ENCODE assay signal across 1 cellular context in the genomic region with DNA sequence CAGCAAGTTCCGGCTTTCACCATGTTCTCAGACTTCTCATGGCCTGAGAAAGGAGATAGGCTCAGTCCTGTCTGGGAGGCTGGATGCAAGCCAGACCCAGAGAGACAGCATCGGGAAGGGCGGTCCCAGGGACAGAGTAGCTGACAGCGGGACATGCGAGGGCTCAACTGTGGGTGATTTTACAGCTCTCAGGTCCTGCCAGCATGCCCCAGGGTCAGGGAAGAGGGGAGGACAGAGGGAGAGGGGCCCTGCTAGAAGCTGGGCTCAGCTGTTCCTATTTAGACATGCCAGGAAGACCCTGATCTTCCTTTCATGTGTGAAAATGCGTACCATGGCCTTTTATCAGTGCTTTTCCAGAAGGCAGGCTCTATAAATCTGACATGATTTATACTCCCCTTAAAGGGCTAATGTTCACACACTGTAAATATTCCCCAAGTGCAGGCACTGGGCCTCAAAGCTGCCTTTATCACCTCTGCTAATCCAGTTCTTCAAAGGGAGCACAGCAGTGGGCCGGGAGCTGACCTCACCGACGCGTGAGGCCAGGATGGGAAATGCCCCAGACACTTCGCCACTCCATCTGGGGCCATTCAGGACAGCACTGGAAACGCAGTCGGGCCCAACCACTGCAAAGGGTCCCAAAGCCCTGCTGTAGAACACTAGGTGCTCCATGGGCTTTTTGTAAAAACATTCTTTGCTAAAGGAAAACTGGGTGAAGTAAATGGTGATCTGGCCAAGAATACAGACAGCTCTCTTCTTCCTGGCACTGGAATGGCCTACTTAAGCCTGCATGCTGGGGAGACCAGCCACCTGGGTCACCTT.
A peak's percentile ranks its signal among the peaks of the same experiment; 100 is the strongest.
TF ChIP-seq lines count a peak whose summit lies in the region.

No MANE protein-coding gene starts in this region.

TF ChIP-seq in HEK293, 187 proteins besides CTCF, POLR2A, EP300 and RAD21 (continued from another document and continues in another):
- TF ChIP-seq PATZ1 (tag by site-specific recombination; IDR thresholded peaks at IDR 0.05) = peak; percentile 81
- TF ChIP-seq, protein P1, sequence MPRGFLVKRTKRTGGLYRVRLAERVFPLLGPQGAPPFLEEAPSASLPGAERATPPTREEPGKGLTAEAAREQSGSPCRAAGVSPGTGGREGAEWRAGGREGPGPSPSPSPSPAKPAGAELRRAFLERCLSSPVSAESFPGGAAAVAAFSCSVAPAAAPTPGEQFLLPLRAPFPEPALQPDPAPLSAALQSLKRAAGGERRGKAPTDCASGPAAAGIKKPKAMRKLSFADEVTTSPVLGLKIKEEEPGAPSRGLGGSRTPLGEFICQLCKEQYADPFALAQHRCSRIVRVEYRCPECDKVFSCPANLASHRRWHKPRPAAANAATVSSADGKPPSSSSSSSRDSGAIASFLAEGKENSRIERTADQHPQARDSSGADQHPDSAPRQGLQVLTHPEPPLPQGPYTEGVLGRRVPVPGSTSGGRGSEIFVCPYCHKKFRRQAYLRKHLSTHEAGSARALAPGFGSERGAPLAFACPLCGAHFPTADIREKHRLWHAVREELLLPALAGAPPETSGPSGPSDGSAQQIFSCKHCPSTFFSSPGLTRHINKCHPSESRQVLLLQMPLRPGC (tag by site-specific recombination; IDR thresholded peaks at IDR 0.05) = peak; percentile 95
- TF ChIP-seq ZBTB17 (tag by site-specific recombination; IDR thresholded peaks at IDR 0.05) = peak; percentile 66
- TF ChIP-seq ZNF585B (tag by site-specific recombination; IDR thresholded peaks at IDR 0.05) = no peak
- TF ChIP-seq IKZF3 (tag by site-specific recombination; IDR thresholded peaks at IDR 0.05) = peak; percentile 95
- no peak; the same call in 1 of the 2 replicates for TF ChIP-seq ZNF513 (tag by site-specific recombination; IDR thresholded peaks at IDR 0.05)
- no peak for TF ChIP-seq ZNF112 (tag by site-specific recombination; IDR thresholded peaks at IDR 0.05)
- no peak for TF ChIP-seq ZNF132 (tag by site-specific recombination; IDR thresholded peaks at IDR 0.05; ENCODE audit: borderline replicate concordance)
- no peak for TF ChIP-seq ZNF202 (tag by site-specific recombination; IDR thresholded peaks at IDR 0.05; ENCODE audit: borderline replicate concordance)
- TF ChIP-seq TCF7L2 (IDR thresholded peaks at IDR 0.05; ENCODE audit: borderline replicate concordance, low read depth, low read length) = peak; percentile 100
- TF ChIP-seq SP7 (tag by site-specific recombination; IDR thresholded peaks at IDR 0.05) = peak; percentile 98
- peak; percentile 98 for TF ChIP-seq ZNF335 (tag by site-specific recombination; conservative IDR thresholded peaks at IDR 0.05)
- TF ChIP-seq TSHZ1 (tag by site-specific recombination; IDR thresholded peaks at IDR 0.05; ENCODE audit: borderline replicate concordance) = peak; percentile 97
- peak; percentile 79; the same call in 1 of the 2 replicates for TF ChIP-seq ZNF121 (tag by site-specific recombination; IDR thresholded peaks at IDR 0.05)
- TF ChIP-seq ZNF600 (tag by site-specific recombination; IDR thresholded peaks at IDR 0.05) = 0 out of 2 replicates have a peak, but pooled peaks have one; percentile 23
- peak; percentile 71; the same call in 1 of the 2 replicates for TF ChIP-seq BCL11A (tag by site-specific recombination; IDR thresholded peaks at IDR 0.05; ENCODE audit: low read depth)
- peak; percentile 83 for TF ChIP-seq ZNF561 (tag by site-specific recombination; IDR thresholded peaks at IDR 0.05; ENCODE audit: borderline replicate concordance)
- TF ChIP-seq, protein P2, sequence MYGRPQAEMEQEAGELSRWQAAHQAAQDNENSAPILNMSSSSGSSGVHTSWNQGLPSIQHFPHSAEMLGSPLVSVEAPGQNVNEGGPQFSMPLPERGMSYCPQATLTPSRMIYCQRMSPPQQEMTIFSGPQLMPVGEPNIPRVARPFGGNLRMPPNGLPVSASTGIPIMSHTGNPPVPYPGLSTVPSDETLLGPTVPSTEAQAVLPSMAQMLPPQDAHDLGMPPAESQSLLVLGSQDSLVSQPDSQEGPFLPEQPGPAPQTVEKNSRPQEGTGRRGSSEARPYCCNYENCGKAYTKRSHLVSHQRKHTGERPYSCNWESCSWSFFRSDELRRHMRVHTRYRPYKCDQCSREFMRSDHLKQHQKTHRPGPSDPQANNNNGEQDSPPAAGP (tag by site-specific recombination; IDR thresholded peaks at IDR 0.05) = peak; percentile 67; the same call in 1 of the 2 replicates
- peak; percentile 95 for TF ChIP-seq OVOL3 (tag by site-specific recombination; IDR thresholded peaks at IDR 0.05)
- TF ChIP-seq ZFP69B (tag by site-specific recombination; IDR thresholded peaks at IDR 0.05) = peak; percentile 97
- 0 out of 2 replicates have a peak, but pooled peaks have one; percentile 10 for TF ChIP-seq RBAK (tag by site-specific recombination; IDR thresholded peaks at IDR 0.05)
- peak; percentile 89 for TF ChIP-seq KLF7 (tag by site-specific recombination; IDR thresholded peaks at IDR 0.05; ENCODE audit: borderline replicate concordance)
- peak; percentile 77 for TF ChIP-seq SCRT1 (tag by site-specific recombination; IDR thresholded peaks at IDR 0.05; ENCODE audit: borderline replicate concordance)
- TF ChIP-seq, protein P3, sequence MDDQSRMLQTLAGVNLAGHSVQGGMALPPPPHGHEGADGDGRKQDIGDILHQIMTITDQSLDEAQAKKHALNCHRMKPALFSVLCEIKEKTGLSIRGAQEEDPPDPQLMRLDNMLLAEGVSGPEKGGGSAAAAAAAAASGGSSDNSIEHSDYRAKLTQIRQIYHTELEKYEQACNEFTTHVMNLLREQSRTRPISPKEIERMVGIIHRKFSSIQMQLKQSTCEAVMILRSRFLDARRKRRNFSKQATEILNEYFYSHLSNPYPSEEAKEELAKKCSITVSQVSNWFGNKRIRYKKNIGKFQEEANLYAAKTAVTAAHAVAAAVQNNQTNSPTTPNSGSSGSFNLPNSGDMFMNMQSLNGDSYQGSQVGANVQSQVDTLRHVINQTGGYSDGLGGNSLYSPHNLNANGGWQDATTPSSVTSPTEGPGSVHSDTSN (CRISPR knock-in tag; IDR thresholded peaks at IDR 0.05) = no peak
- peak; percentile 93 for TF ChIP-seq ZNF366 (tag by site-specific recombination; conservative IDR thresholded peaks at IDR 0.05)
- TF ChIP-seq ZNF19 (tag by site-specific recombination; IDR thresholded peaks at IDR 0.05; ENCODE audit: low read depth) = peak; percentile 63; the same call in 1 of the 2 replicates
- no peak for TF ChIP-seq ZNF560 (tag by site-specific recombination; IDR thresholded peaks at IDR 0.05; ENCODE audit: borderline replicate concordance)
- no peak; the same call in 1 of the 2 replicates for TF ChIP-seq SP3 (tag by site-specific recombination; IDR thresholded peaks at IDR 0.05)
- no peak for TF ChIP-seq ZNF426 (tag by site-specific recombination; IDR thresholded peaks at IDR 0.05)
- TF ChIP-seq, protein P4, sequence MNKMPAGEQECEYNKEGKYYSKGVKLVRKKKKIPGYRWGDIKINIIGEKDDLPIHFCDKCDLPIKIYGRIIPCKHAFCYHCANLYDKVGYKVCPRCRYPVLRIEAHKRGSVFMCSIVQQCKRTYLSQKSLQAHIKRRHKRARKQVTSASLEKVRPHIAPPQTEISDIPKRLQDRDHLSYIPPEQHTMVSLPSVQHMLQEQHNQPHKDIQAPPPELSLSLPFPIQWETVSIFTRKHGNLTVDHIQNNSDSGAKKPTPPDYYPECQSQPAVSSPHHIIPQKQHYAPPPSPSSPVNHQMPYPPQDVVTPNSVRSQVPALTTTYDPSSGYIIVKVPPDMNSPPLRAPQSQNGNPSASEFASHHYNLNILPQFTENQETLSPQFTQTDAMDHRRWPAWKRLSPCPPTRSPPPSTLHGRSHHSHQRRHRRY (tag by site-specific recombination; IDR thresholded peaks at IDR 0.05) = peak; percentile 96
- no peak for TF ChIP-seq ZNF114 (tag by site-specific recombination; IDR thresholded peaks at IDR 0.05)
- TF ChIP-seq YY1 (tag by site-specific recombination; IDR thresholded peaks at IDR 0.05) = no peak
- no peak for TF ChIP-seq ELK4 (IDR thresholded peaks at IDR 0.05; ENCODE audit: borderline replicate concordance, low read depth, low read length)
- TF ChIP-seq, protein P5, sequence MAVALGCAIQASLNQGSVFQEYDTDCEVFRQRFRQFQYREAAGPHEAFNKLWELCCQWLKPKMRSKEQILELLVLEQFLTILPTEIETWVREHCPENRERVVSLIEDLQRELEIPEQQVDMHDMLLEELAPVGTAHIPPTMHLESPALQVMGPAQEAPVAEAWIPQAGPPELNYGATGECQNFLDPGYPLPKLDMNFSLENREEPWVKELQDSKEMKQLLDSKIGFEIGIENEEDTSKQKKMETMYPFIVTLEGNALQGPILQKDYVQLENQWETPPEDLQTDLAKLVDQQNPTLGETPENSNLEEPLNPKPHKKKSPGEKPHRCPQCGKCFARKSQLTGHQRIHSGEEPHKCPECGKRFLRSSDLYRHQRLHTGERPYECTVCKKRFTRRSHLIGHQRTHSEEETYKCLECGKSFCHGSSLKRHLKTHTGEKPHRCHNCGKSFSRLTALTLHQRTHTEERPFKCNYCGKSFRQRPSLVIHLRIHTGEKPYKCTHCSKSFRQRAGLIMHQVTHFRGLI (tag by site-specific recombination; IDR thresholded peaks at IDR 0.05) = peak; percentile 84
- TF ChIP-seq, protein P6, sequence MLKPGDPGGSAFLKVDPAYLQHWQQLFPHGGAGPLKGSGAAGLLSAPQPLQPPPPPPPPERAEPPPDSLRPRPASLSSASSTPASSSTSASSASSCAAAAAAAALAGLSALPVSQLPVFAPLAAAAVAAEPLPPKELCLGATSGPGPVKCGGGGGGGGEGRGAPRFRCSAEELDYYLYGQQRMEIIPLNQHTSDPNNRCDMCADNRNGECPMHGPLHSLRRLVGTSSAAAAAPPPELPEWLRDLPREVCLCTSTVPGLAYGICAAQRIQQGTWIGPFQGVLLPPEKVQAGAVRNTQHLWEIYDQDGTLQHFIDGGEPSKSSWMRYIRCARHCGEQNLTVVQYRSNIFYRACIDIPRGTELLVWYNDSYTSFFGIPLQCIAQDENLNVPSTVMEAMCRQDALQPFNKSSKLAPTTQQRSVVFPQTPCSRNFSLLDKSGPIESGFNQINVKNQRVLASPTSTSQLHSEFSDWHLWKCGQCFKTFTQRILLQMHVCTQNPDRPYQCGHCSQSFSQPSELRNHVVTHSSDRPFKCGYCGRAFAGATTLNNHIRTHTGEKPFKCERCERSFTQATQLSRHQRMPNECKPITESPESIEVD (tag by site-specific recombination; IDR thresholded peaks at IDR 0.05) = peak; percentile 95
- 0 out of 2 replicates have a peak, but pooled peaks have one; percentile 38 for TF ChIP-seq KLF1 (tag by site-specific recombination; IDR thresholded peaks at IDR 0.05)
- TF ChIP-seq ZNF776 (tag by site-specific recombination; IDR thresholded peaks at IDR 0.05; ENCODE audit: borderline replicate concordance) = peak; percentile 84
